ENCODE assay signal across 8 cellular contexts in genomic region chr7:155804897-155805825, GRCh38. TPM values are rescaled to one million over a fixed set of nuclear protein-coding genes. Genes with fewer than 3 reads are reported as not detected.
A peak's percentile ranks its signal among the peaks of the same experiment; 100 is the strongest.
DNase-seq lines count a peak whose midpoint lies in the region; ATAC-seq and TF ChIP-seq lines count a peak whose summit lies in the region.

No MANE protein-coding gene starts in this region.

- peaks cover 71% of the 10 kb centered on the region for H3K27me3 Mint-ChIP-seq in T-helper 1 cell treated with Interleukin-12 subunit alpha and Interleukin-12 subunit beta and Interleukin-4 antibody, amounts not matched to agents 30 μg/mL and 1 μg/mL, for 36 hours (ENCODE audit: low read depth)

- peaks cover 58% of the 10 kb centered on the region for H3K4me1 ChIP-seq in body of pancreas

- no peaks in the 10 kb centered on the region for H3K36me3 ChIP-seq in body of pancreas (replicated peaks in 1 of 2; ENCODE audit: insufficient read depth in 1 of 2, low read depth in 2 of 2)

- no peak overlapping the region for H3K4me3 ChIP-seq in body of pancreas
- H3K4me3 ChIP-seq in iPS-18c (ENCODE audit: insufficient read depth, low read depth, low read length): peak overlapping the region; percentile 44
- no peak overlapping the region for H3K4me3 ChIP-seq in lower leg skin (ENCODE audit: low read depth, poor library complexity, severe bottlenecking)

- peak; percentile 62 for ATAC-seq in Right ventricle myocardium inferior
- ATAC-seq in body of pancreas: peak; percentile 61

- WGBS in body of pancreas, 2 donors: 1% methylated on average over 34 to 82 of the region's 91 CpGs
- WGBS in lower leg skin, 2 donors: 0% methylated on average over 49 to 56 of the region's 91 CpGs

- H3K9me3 ChIP-seq in body of pancreas (no peaks in the 10 kb centered on the region), iPS-18c (ENCODE audit: control insufficient read depth, insufficient read depth, low read length) (peaks cover 2% of the 10 kb centered on the region)

- DNase-seq in Right ventricle myocardium inferior (ENCODE audit: missing footprints) (no peak), cardiac septum (ENCODE audit: low spot score) (no peak), HT1080 (ENCODE audit: low read depth) (peak; percentile 36), body of pancreas (peak; percentile 23 to 66 (median 49)), lower leg skin (ENCODE audit: low spot score in 2 of 2) (no peak)
- peak; percentile 76 for DNase-seq in stimulated activated CD4-positive, alpha-beta T cell treated with anti-CD3 and anti-CD28 coated beads, Interleukin-15, amount 100 ng/mL, for 24 hours

- peak in 4 of 7 experiments; percentile 17 to 62 (median 44) for TF ChIP-seq CTCF in body of pancreas (IDR thresholded peaks at IDR 0.05)
- no peak for TF ChIP-seq CTCF in lower leg skin (IDR thresholded peaks at IDR 0.05)

- TF ChIP-seq POLR2A in body of pancreas (IDR thresholded peaks at IDR 0.05) (no peak), lower leg skin (IDR thresholded peaks at IDR 0.05) (no peak)

- peaks cover 1% of the 10 kb centered on the region for H3K36me3 Mint-ChIP-seq in T-helper 1 cell treated with Interleukin-12 subunit alpha and Interleukin-12 subunit beta and Interleukin-4 antibody, amounts not matched to agents 30 μg/mL and 1 μg/mL, for 36 hours (ENCODE audit: low read depth)

- peak overlapping the region; percentile 58 for H3K4me3 Mint-ChIP-seq in T-helper 1 cell treated with Interleukin-12 subunit alpha and Interleukin-12 subunit beta and Interleukin-4 antibody, amounts not matched to agents 30 μg/mL and 1 μg/mL, for 36 hours

- intact Hi-C loops in Right ventricle myocardium inferior (cut with DNase I) (no loop called here), cardiac septum (cut with DNase I) (no loop called here), body of pancreas (cut with DNase I) (no loop called here), lower leg skin (cut with DNase I; ENCODE audit: low total_unique reads) (loop anchor here (10.0 kb wide), 1 partner anchor 670 kb away; no protein-coding TSS in a partner anchor)

- peaks cover 12% of the 10 kb centered on the region for H3K4me1 Mint-ChIP-seq in T-helper 1 cell treated with Interleukin-12 subunit alpha and Interleukin-12 subunit beta and Interleukin-4 antibody, amounts not matched to agents 30 μg/mL and 1 μg/mL, for 36 hours (ENCODE audit: low read depth)

- H3K27ac Mint-ChIP-seq in T-helper 1 cell treated with Interleukin-12 subunit alpha and Interleukin-12 subunit beta and Interleukin-4 antibody, amounts not matched to agents 30 μg/mL and 1 μg/mL, for 36 hours: no peak overlapping the region

- no peaks in the 10 kb centered on the region for H3K9me3 Mint-ChIP-seq in T-helper 1 cell treated with Interleukin-12 subunit alpha and Interleukin-12 subunit beta and Interleukin-4 antibody, amounts not matched to agents 30 μg/mL and 1 μg/mL, for 36 hours

- no peak overlapping the region for H3K27ac ChIP-seq in body of pancreas

- peaks cover 0 to 28% of the 10 kb centered on the region in 2 donors for H3K27me3 ChIP-seq in body of pancreas

RNA-seq across cellular contexts. Expression of gene SHH, which starts 7.1 kb away (rescaled TPM):
- total RNA-seq in Right ventricle myocardium inferior: not detected
- total RNA-seq in cardiac septum: not detected
- not detected in 2 replicates for total RNA-seq in HT1080 (2014; rRNA removed; shearing (Covaris generic))
- not detected in 2 replicates for polyA plus RNA-seq in HT1080 (2015; cell fraction: cytosol; rRNA removed)
- not detected in 2 replicates for polyA plus RNA-seq in HT1080 (2015; cell fraction: nucleus; rRNA removed)
- under 1 TPM; 0.33 to 0.78 TPM for total RNA-seq in body of pancreas
- total RNA-seq in lower leg skin: not detected

Comparison
In these comparisons a context has a peak if more than half of its experiments do, and no peak if none do; other contexts are left out.
1. DNase-seq: peak in HT1080 (single experiment), body of pancreas (4 of 4) and stimulated activated CD4-positive, alpha-beta T cell treated with anti-CD3 and anti-CD28 coated beads, Interleukin-15, amount 100 ng/mL, for 24 hours (single experiment); none in Right ventricle myocardium inferior (single experiment), cardiac septum (single experiment) and lower leg skin (0 of 2).
2. CTCF ChIP-seq: peak in body of pancreas (4 of 7); none in lower leg skin (0 of 3).